In genomic region chr18:76709659-76710645, GRCh38 we compare ENCODE assay signal across 8 cellular contexts.
DNase-seq lines count a peak whose midpoint lies in the region; ATAC-seq, FAIRE-seq and TF ChIP-seq lines count a peak whose summit lies in the region.

No MANE protein-coding gene starts in this region.

- no peaks in the 10 kb centered on the region for H4K20me1 ChIP-seq in DOHH2 (ENCODE audit: control insufficient read depth, insufficient read depth, low read depth, low read length)
- H4K20me1 ChIP-seq in GM23338 (replicated peaks; ENCODE audit: insufficient read depth): no peaks in the 10 kb centered on the region
- H4K20me1 ChIP-seq in Loucy (ENCODE audit: insufficient read depth, low read length, poor library complexity, severe bottlenecking): no peaks in the 10 kb centered on the region

- H3K36me3 Mint-ChIP-seq in GM23338 (ENCODE audit: low read depth): no peaks in the 10 kb centered on the region
- H3K36me3 Mint-ChIP-seq in osteocyte (ENCODE audit: unreplicated experiment): no peaks in the 10 kb centered on the region

- H3K27ac ChIP-seq in DOHH2 (ENCODE audit: low read depth, low read length) (no peak overlapping the region), GM23338 (ENCODE audit: low read depth) (no peak overlapping the region), foreskin keratinocyte (no peak overlapping the region)

- H3K27me3 ChIP-seq in DOHH2 (ENCODE audit: control insufficient read depth, low read length): no peaks in the 10 kb centered on the region
- no peaks in the 10 kb centered on the region for H3K27me3 ChIP-seq in GM23338 (ENCODE audit: insufficient read depth)
- H3K27me3 ChIP-seq in Loucy (ENCODE audit: insufficient read depth, low read length, poor library complexity, severe bottlenecking): no peaks in the 10 kb centered on the region
- H3K27me3 ChIP-seq in foreskin keratinocyte: no peaks in the 10 kb centered on the region

- H3K9me3 Mint-ChIP-seq in GM23338: no peaks in the 10 kb centered on the region
- H3K9me3 Mint-ChIP-seq in osteocyte (ENCODE audit: unreplicated experiment): no peaks in the 10 kb centered on the region

- H3K27ac Mint-ChIP-seq in GM23338 (no peak overlapping the region), osteocyte (ENCODE audit: unreplicated experiment) (no peak overlapping the region)

- TF ChIP-seq CTCF in DOHH2 (IDR thresholded peaks at IDR 0.05; ENCODE audit: low read depth, low read length, poor library complexity, severe bottlenecking) (peak; percentile 81), GM23338 (conservative IDR thresholded peaks at IDR 0.05; ENCODE audit: low read depth in 2 of 2) (peak; percentile 91 to 97), Loucy (conservative IDR thresholded peaks at IDR 0.05; ENCODE audit: low read length) (peak; percentile 94), foreskin keratinocyte (conservative IDR thresholded peaks at IDR 0.05) (peak; percentile 96), osteocyte (IDR thresholded peaks at IDR 0.05) (peak; percentile 94)

- no peaks in the 10 kb centered on the region for H3K79me2 ChIP-seq in DOHH2 (ENCODE audit: control insufficient read depth, low read length)
- H3K79me2 ChIP-seq in GM23338 (replicated peaks; ENCODE audit: insufficient read depth): no peaks in the 10 kb centered on the region
- H3K79me2 ChIP-seq in Loucy (ENCODE audit: insufficient read depth, low read length): no peaks in the 10 kb centered on the region

- H3K4me3 Mint-ChIP-seq in GM23338: no peak overlapping the region
- peak overlapping the region; percentile 39 for H3K4me3 Mint-ChIP-seq in osteocyte (ENCODE audit: unreplicated experiment)

- ATAC-seq in GM23338: peak; percentile 92
- ATAC-seq in foreskin keratinocyte: peak; percentile 82

- H3K4me1 ChIP-seq in DOHH2 (ENCODE audit: control insufficient read depth, low read length): no peaks in the 10 kb centered on the region
- no peaks in the 10 kb centered on the region for H3K4me1 ChIP-seq in GM23338 (ENCODE audit: insufficient read depth)
- H3K4me1 ChIP-seq in Loucy (ENCODE audit: insufficient read depth, low read length, poor library complexity, severe bottlenecking): peaks cover 9% of the 10 kb centered on the region
- H3K4me1 ChIP-seq in foreskin keratinocyte: no peaks in the 10 kb centered on the region

- H3K9me2 ChIP-seq in DOHH2 (replicated peaks; ENCODE audit: control insufficient read depth, low read length) (no peaks in the 10 kb centered on the region), GM23338 (ENCODE audit: insufficient read depth) (no peaks in the 10 kb centered on the region), Loucy (replicated peaks; ENCODE audit: low read depth, low read length) (no peaks in the 10 kb centered on the region)

- peaks cover 5% of the 10 kb centered on the region for H3K27me3 Mint-ChIP-seq in GM23338 (ENCODE audit: insufficient read depth, low read depth, poor library complexity)
- peaks cover 4% of the 10 kb centered on the region for H3K27me3 Mint-ChIP-seq in osteocyte (ENCODE audit: unreplicated experiment)

- H2AFZ ChIP-seq in GM23338 (peak overlapping the region; percentile 95), Loucy (ENCODE audit: low read length) (no peak overlapping the region; the same call in 1 of the 2 replicates)

- no peak overlapping the region for H3K9ac ChIP-seq in Loucy (ENCODE audit: low read depth, low read length, poor library complexity, severe bottlenecking)

- H3F3A ChIP-seq in DOHH2 (ENCODE audit: control insufficient read depth, insufficient read depth): no peaks in the 10 kb centered on the region
- H3F3A ChIP-seq in GM23338 (replicated peaks; ENCODE audit: low read depth): no peaks in the 10 kb centered on the region
- H3F3A ChIP-seq in Loucy (ENCODE audit: low read depth): no peaks in the 10 kb centered on the region

- H3K4me3 ChIP-seq in DOHH2 (ENCODE audit: low read length) (no peak overlapping the region), GM23338 (no peak overlapping the region), Loucy (ENCODE audit: low read length, poor library complexity, severe bottlenecking) (no peak overlapping the region)

- H3K4me2 ChIP-seq in DOHH2 (ENCODE audit: low read length): no peak overlapping the region
- no peak overlapping the region for H3K4me2 ChIP-seq in GM23338
- no peak overlapping the region for H3K4me2 ChIP-seq in Loucy (ENCODE audit: low read depth, low read length, poor library complexity, severe bottlenecking)

- H3K9me3 ChIP-seq in DOHH2 (ENCODE audit: control insufficient read depth, insufficient read depth, low read length) (no peaks in the 10 kb centered on the region), Loucy (ENCODE audit: insufficient read depth, low read depth, low read length) (no peaks in the 10 kb centered on the region)

- DNase-seq in GM23338 (ENCODE audit: low spot score): peak; percentile 87
- DNase-seq in SHP77 (lab: John Stamatoyannopoulos, UW): peak; percentile 65 to 74
- DNase-seq in activated T-helper 9 cell treated with anti-CD3 and anti-CD28 coated beads, Interleukin-2, amount 50 U/mL, for 16 hours (ENCODE audit: low read depth): peak; percentile 33
- peak; percentile 9 to 33 for DNase-seq in foreskin keratinocyte
- DNase-seq in osteocyte (ENCODE audit: extremely low spot score, unreplicated experiment): no peak
- DNase-seq in urothelium cell line (ENCODE audit: low spot score): peak; percentile 67

- H3K4me1 Mint-ChIP-seq in GM23338 (peaks cover 11% of the 10 kb centered on the region; the same call in 1 of the 3 replicates), osteocyte (ENCODE audit: unreplicated experiment) (peaks cover 4% of the 10 kb centered on the region)

- FAIRE-seq in urothelium cell line (lab: Jason Lieb, UNC): no peak

- H3K36me3 ChIP-seq in DOHH2 (ENCODE audit: control insufficient read depth, low read length): no peaks in the 10 kb centered on the region
- H3K36me3 ChIP-seq in GM23338 (ENCODE audit: insufficient read depth): no peaks in the 10 kb centered on the region
- no peaks in the 10 kb centered on the region for H3K36me3 ChIP-seq in Loucy (ENCODE audit: insufficient read depth, low read length)

TF ChIP-seq in GM23338, 12 proteins besides CTCF, POLR2A, EP300 and RAD21:
- TF ChIP-seq REST (IDR thresholded peaks at IDR 0.05; ENCODE audit: unreplicated experiment) (no peak), CREB1 (CRISPR knock-in tag; IDR thresholded peaks at IDR 0.05; ENCODE audit: low read depth) (no peak), ZNF114 (CRISPR knock-in tag; IDR thresholded peaks at IDR 0.05) (no peak), EZH2phosphoT487 (IDR thresholded peaks at IDR 0.05; ENCODE audit: unreplicated experiment) (no peak)
